Comparison of ENCODE assay signal across 24 cellular contexts in genomic region chrX:14290335-14290734, GRCh38.
"Had no signal": no experiment of that assay in that cellular context is flagged by ENCODE, and none has a peak within 500 bp of the region (broad histone marks: within the 10 kb centered on the region; RNA-seq: fewer than 3 reads in every experiment).

No MANE protein-coding gene starts in this region.

- H3K27ac Mint-ChIP-seq: mesothelial cell of epicardium; naive B cell; natural killer cell; nephron progenitor cell; stimulated activated effector memory CD8-positive, alpha-beta T cell treated with anti-CD3 and anti-CD28 coated beads, Interleukin-12 subunit alpha, Interleukin-12 subunit beta, amount 100 ng/mL, for 72 hours; stimulated activated naive CD8-positive, alpha-beta T cell treated with anti-CD3 and anti-CD28 coated beads, Interleukin-15, Interleukin-2, amounts not matched to agents 100 ng/mL and 50 ng/mL, for 24 hours had no signal

- H3K9me3 ChIP-seq: left ventricle myocardium inferior, ovary, prostate gland, sigmoid colon, tibial nerve, upper lobe of left lung, vagina had no signal

- DNase-seq: islet precursor cell; left ventricle myocardium inferior; mesendoderm; naive B cell; natural killer cell; nephron progenitor cell; ovary; posterior cingulate gyrus; retina; right cardiac atrium; sigmoid colon; small intestine; spleen; stimulated activated CD4-positive, alpha-beta T cell treated with anti-CD3 and anti-CD28 coated beads, Interleukin-4, amount 100 ng/mL, for 24 hours; stimulated activated naive CD4-positive, alpha-beta T cell; upper lobe of left lung had no signal

- H3K4me1 ChIP-seq: left ventricle myocardium inferior, prostate gland, sigmoid colon, spleen, tibial nerve, upper lobe of left lung, vagina had no signal

- H3K27me3 ChIP-seq: hepatocyte, ovary, sigmoid colon, spleen, tibial nerve, upper lobe of left lung, vagina had no signal

- H3K27ac ChIP-seq: hepatocyte, left ventricle myocardium inferior, ovary, prostate gland, spleen, tibial nerve, upper lobe of left lung, vagina had no signal

- H3K9me3 Mint-ChIP-seq: stimulated activated naive CD8-positive, alpha-beta T cell treated with anti-CD3 and anti-CD28 coated beads, Interleukin-15, Interleukin-2, amounts not matched to agents 100 ng/mL and 50 ng/mL, for 24 hours had no signal

- H3K36me3 ChIP-seq: left ventricle myocardium inferior, ovary, prostate gland, sigmoid colon, spleen, tibial nerve, upper lobe of left lung, vagina had no signal

- ATAC-seq: natural killer cell; right cardiac atrium; stimulated activated effector memory CD8-positive, alpha-beta T cell treated with anti-CD3 and anti-CD28 coated beads, Interleukin-12 subunit alpha, Interleukin-12 subunit beta, amount 100 ng/mL, for 72 hours had no signal

- H2AFZ ChIP-seq: hepatocyte had no signal

- H3K4me3 ChIP-seq: hepatocyte, left ventricle myocardium inferior, lung, ovary, prostate gland, sigmoid colon, spleen, tibial nerve, upper lobe of left lung, vagina had no signal

- H3K36me3 Mint-ChIP-seq: mesothelial cell of epicardium; naive B cell; stimulated activated effector memory CD8-positive, alpha-beta T cell treated with anti-CD3 and anti-CD28 coated beads, Interleukin-12 subunit alpha, Interleukin-12 subunit beta, amount 100 ng/mL, for 72 hours had no signal

- H3K27me3 Mint-ChIP-seq: naive B cell; stimulated activated naive CD8-positive, alpha-beta T cell treated with anti-CD3 and anti-CD28 coated beads, Interleukin-15, Interleukin-2, amounts not matched to agents 100 ng/mL and 50 ng/mL, for 24 hours had no signal

- H3K4me2 ChIP-seq: hepatocyte had no signal

- H3K4me3 Mint-ChIP-seq: mesothelial cell of epicardium; naive B cell; natural killer cell; nephron progenitor cell; stimulated activated effector memory CD8-positive, alpha-beta T cell treated with anti-CD3 and anti-CD28 coated beads, Interleukin-12 subunit alpha, Interleukin-12 subunit beta, amount 100 ng/mL, for 72 hours; stimulated activated naive CD8-positive, alpha-beta T cell treated with anti-CD3 and anti-CD28 coated beads, Interleukin-15, Interleukin-2, amounts not matched to agents 100 ng/mL and 50 ng/mL, for 24 hours had no signal

- H3K4me1 Mint-ChIP-seq: mesothelial cell of epicardium; naive B cell; natural killer cell; stimulated activated effector memory CD8-positive, alpha-beta T cell treated with anti-CD3 and anti-CD28 coated beads, Interleukin-12 subunit alpha, Interleukin-12 subunit beta, amount 100 ng/mL, for 72 hours had no signal
